9 cellular contexts compared by ENCODE assay signal in the genomic region with DNA sequence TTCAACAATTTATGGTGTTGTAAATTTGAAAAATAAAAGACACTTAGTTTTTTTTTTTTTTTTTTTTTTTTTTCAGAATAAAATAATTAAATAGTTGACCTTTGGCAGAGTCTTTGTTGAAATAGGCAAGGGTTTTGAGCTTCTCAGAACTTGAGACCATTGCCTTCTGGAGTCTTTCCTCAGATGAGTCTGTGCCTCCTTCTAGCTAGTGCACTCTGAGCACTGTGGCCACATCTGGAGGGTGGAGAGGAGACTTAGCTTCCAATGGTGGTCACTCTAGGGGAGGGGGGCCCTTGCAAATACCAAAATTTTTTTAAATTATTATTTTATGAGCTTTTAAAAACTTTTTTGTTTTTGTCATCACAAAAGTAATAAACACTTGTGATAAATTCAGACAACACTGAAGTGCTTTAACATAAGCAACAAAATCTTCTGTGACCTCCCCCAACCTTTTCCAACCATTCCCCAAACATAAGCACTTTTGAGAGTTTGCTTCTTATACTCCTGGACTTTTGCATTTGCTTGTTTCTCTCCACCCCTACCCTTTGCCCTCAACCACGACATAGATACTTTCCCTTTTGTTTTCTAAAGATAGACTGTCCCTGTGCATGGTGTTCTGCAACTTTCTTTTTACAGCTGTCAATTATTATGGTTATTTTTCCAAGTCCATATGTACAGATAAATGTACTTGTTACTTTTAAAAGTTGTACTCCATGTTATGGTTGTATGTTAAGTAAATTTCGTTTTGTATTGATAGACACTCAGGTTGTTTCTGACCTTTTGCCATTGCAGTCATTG. TPM values are rescaled to one million over a fixed set of nuclear protein-coding genes. Genes with fewer than 3 reads are reported as not detected.
DNase-seq lines count a peak whose midpoint lies in the region; ATAC-seq lines count a peak whose summit lies in the region.
"Had no signal": no experiment of that assay in that cellular context is flagged by ENCODE, and none has a peak within 500 bp of the region (broad histone marks: within the 10 kb centered on the region; RNA-seq: fewer than 3 reads in every experiment).

No MANE protein-coding gene starts in this region.

- H3K36me3 ChIP-seq in mesendoderm (ENCODE audit: control insufficient read depth, insufficient read depth, low read length), result no peaks in the 10 kb centered on the region

- no peak overlapping the region for H2BK120ac ChIP-seq in mesendoderm (ENCODE audit: low read depth, low read length)

- no peak overlapping the region for H4K8ac ChIP-seq in mesendoderm (ENCODE audit: low read depth, low read length)

- H3K27me3 Mint-ChIP-seq in activated naive CD4-positive, alpha-beta T cell treated with anti-CD3 and anti-CD28 coated beads, Interleukin-2, amount 50 U/mL, for 24 hours, result no peaks in the 10 kb centered on the region
- no peaks in the 10 kb centered on the region for H3K27me3 Mint-ChIP-seq in activated CD4-positive, alpha-beta memory T cell treated with anti-CD3 and anti-CD28 coated beads, Interleukin-2, amount 10 ng/mL, durations not matched to agents 7 days and 5 days
- no peaks in the 10 kb centered on the region for H3K27me3 Mint-ChIP-seq in stimulated activated naive CD8-positive, alpha-beta T cell treated with anti-CD3 and anti-CD28 coated beads, Interleukin-15, Interleukin-2, amounts not matched to agents 100 ng/mL and 50 ng/mL, for 24 hours

- H3K27ac Mint-ChIP-seq in activated naive CD4-positive, alpha-beta T cell treated with anti-CD3 and anti-CD28 coated beads, Interleukin-2, amount 50 U/mL, for 24 hours, result peak overlapping the region; percentile 56
- H3K27ac Mint-ChIP-seq in activated CD4-positive, alpha-beta memory T cell treated with anti-CD3 and anti-CD28 coated beads, Interleukin-2, amount 10 ng/mL, durations not matched to agents 7 days and 5 days, result peak overlapping the region; percentile 22
- H3K27ac Mint-ChIP-seq in stimulated activated naive CD8-positive, alpha-beta T cell treated with anti-CD3 and anti-CD28 coated beads, Interleukin-15, Interleukin-2, amounts not matched to agents 100 ng/mL and 50 ng/mL, for 24 hours, result peak overlapping the region; percentile 83

- no peaks in the 10 kb centered on the region for H3K36me3 Mint-ChIP-seq in activated naive CD4-positive, alpha-beta T cell treated with anti-CD3 and anti-CD28 coated beads, Interleukin-2, amount 50 U/mL, for 24 hours
- peaks cover 14% of the 10 kb centered on the region for H3K36me3 Mint-ChIP-seq in activated CD4-positive, alpha-beta memory T cell treated with anti-CD3 and anti-CD28 coated beads, Interleukin-2, amount 10 ng/mL, durations not matched to agents 7 days and 5 days (ENCODE audit: low read depth)
- H3K36me3 Mint-ChIP-seq in stimulated activated naive CD8-positive, alpha-beta T cell treated with anti-CD3 and anti-CD28 coated beads, Interleukin-15, Interleukin-2, amounts not matched to agents 100 ng/mL and 50 ng/mL, for 24 hours (ENCODE audit: low read depth), result peaks cover 22% of the 10 kb centered on the region

- CTCF ChIA-PET in activated CD4-positive, alpha-beta memory T cell treated with anti-CD3 and anti-CD28 coated beads, Interleukin-2, amount 10 ng/mL, durations not matched to agents 7 days and 5 days (lab: Charles Lee), result interaction anchor here (0.7 to 4.3 kb wide), 6 partner anchors 11 to 1721 kb away, joined by 3 to 35 read pairs (median 4); no protein-coding TSS in a partner anchor

- H3K27ac ChIP-seq in mesendoderm (ENCODE audit: low read depth, low read length), result no peak overlapping the region

- H4K5ac ChIP-seq in mesendoderm (ENCODE audit: low read length), result no peak overlapping the region

- peak overlapping the region; percentile 31 for H3K4me3 Mint-ChIP-seq in activated naive CD4-positive, alpha-beta T cell treated with anti-CD3 and anti-CD28 coated beads, Interleukin-2, amount 50 U/mL, for 24 hours
- H3K4me3 Mint-ChIP-seq in activated CD4-positive, alpha-beta memory T cell treated with anti-CD3 and anti-CD28 coated beads, Interleukin-2, amount 10 ng/mL, durations not matched to agents 7 days and 5 days, result peak overlapping the region; percentile 25
- peak overlapping the region; percentile 73 for H3K4me3 Mint-ChIP-seq in stimulated activated naive CD8-positive, alpha-beta T cell treated with anti-CD3 and anti-CD28 coated beads, Interleukin-15, Interleukin-2, amounts not matched to agents 100 ng/mL and 50 ng/mL, for 24 hours

- peak; percentile 64 for ATAC-seq in HG02884 (IDR thresholded peaks at IDR 0.05; ENCODE audit: unreplicated experiment)

- no CpG with 5 or more reads among the region's 2 CpGs for WGBS in mesendoderm (ENCODE audit: extremely low coverage, insufficient coverage, low lambda C conversion rate)

- no peaks in the 10 kb centered on the region for H3K4me1 ChIP-seq in mesendoderm (ENCODE audit: control insufficient read depth, low read depth, low read length)

- H3K4me3 ChIP-seq in mesendoderm (ENCODE audit: low read length), result no peak overlapping the region

- no peak overlapping the region for H3K23ac ChIP-seq in mesendoderm (ENCODE audit: low read length)

- no peaks in the 10 kb centered on the region for H3K79me1 ChIP-seq in mesendoderm (ENCODE audit: low read length)

- peaks cover 71% of the 10 kb centered on the region for H3K4me1 Mint-ChIP-seq in activated naive CD4-positive, alpha-beta T cell treated with anti-CD3 and anti-CD28 coated beads, Interleukin-2, amount 50 U/mL, for 24 hours
- peaks cover 28% of the 10 kb centered on the region for H3K4me1 Mint-ChIP-seq in activated CD4-positive, alpha-beta memory T cell treated with anti-CD3 and anti-CD28 coated beads, Interleukin-2, amount 10 ng/mL, durations not matched to agents 7 days and 5 days
- H3K4me1 Mint-ChIP-seq in stimulated activated naive CD8-positive, alpha-beta T cell treated with anti-CD3 and anti-CD28 coated beads, Interleukin-15, Interleukin-2, amounts not matched to agents 100 ng/mL and 50 ng/mL, for 24 hours (ENCODE audit: low read depth), result peaks cover 80% of the 10 kb centered on the region

- POLR2A ChIA-PET in activated CD4-positive, alpha-beta memory T cell treated with anti-CD3 and anti-CD28 coated beads, Interleukin-2, amount 10 ng/mL, durations not matched to agents 7 days and 5 days (lab: Charles Lee), result interaction anchor here (1.2 to 1.7 kb wide), 2 partner anchors 22 to 40 kb away, joined by 3 to 6 read pairs; no protein-coding TSS in a partner anchor

- H2AK5ac ChIP-seq in mesendoderm (ENCODE audit: low read length), result no peak overlapping the region

- no peak overlapping the region for H3K4ac ChIP-seq in mesendoderm (ENCODE audit: low read depth, low read length)

- no peak overlapping the region for H2BK5ac ChIP-seq in mesendoderm (ENCODE audit: low read length)

- no peaks in the 10 kb centered on the region for H3K79me2 ChIP-seq in mesendoderm (ENCODE audit: control insufficient read depth, insufficient read depth, low read length)

- no peak overlapping the region for H3K18ac ChIP-seq in mesendoderm (ENCODE audit: low read length)

- no peaks in the 10 kb centered on the region for H3K9me3 Mint-ChIP-seq in activated naive CD4-positive, alpha-beta T cell treated with anti-CD3 and anti-CD28 coated beads, Interleukin-2, amount 50 U/mL, for 24 hours
- no peaks in the 10 kb centered on the region for H3K9me3 Mint-ChIP-seq in activated CD4-positive, alpha-beta memory T cell treated with anti-CD3 and anti-CD28 coated beads, Interleukin-2, amount 10 ng/mL, durations not matched to agents 7 days and 5 days
- H3K9me3 Mint-ChIP-seq in stimulated activated naive CD8-positive, alpha-beta T cell treated with anti-CD3 and anti-CD28 coated beads, Interleukin-15, Interleukin-2, amounts not matched to agents 100 ng/mL and 50 ng/mL, for 24 hours, result no peaks in the 10 kb centered on the region

- no peak overlapping the region for H3K4me2 ChIP-seq in mesendoderm (ENCODE audit: low read length)

- no peak overlapping the region for H2BK15ac ChIP-seq in mesendoderm (replicated peaks; ENCODE audit: low read depth)

- no peaks in the 10 kb centered on the region for H3K27me3 ChIP-seq in mesendoderm (ENCODE audit: insufficient read depth, low read length, poor library complexity)

- no peak overlapping the region for H3K56ac ChIP-seq in mesendoderm (ENCODE audit: low read length)

- no peak overlapping the region for H3K9ac ChIP-seq in mesendoderm (ENCODE audit: low read length)

- DNase-seq in activated naive CD4-positive, alpha-beta T cell (lab: John Stamatoyannopoulos, UW), result no peak
- no peak for DNase-seq in activated CD4-positive, alpha-beta memory T cell treated with anti-CD3 and anti-CD28 coated beads, Interleukin-2, amount 10 ng/mL, durations not matched to agents 7 days and 5 days
- no peak for DNase-seq in mesendoderm
- no peak for DNase-seq in GDM1 (lab: John Stamatoyannopoulos, UW)
- DNase-seq in KG1 (lab: John Stamatoyannopoulos, UW), result no peak
- DNase-seq: activated CD4-positive, alpha-beta T cell treated with anti-CD3 and anti-CD28 coated beads, Interleukin-2, amount 50 U/mL, for 4 hours had no signal

RNA-seq across cellular contexts. Expression of a gene that starts 41.1 kb away (rescaled TPM):
- 10 to 100 TPM; 36.0 to 41.0 TPM for total RNA-seq in activated CD4-positive, alpha-beta memory T cell treated with anti-CD3 and anti-CD28 coated beads, Interleukin-2, amount 10 ng/mL, durations not matched to agents 7 days and 5 days
- 6.2 TPM for polyA plus RNA-seq in mesendoderm (2013, experiment 1 of 2)
- polyA plus RNA-seq in mesendoderm (2013, experiment 2 of 2), result 5.2 TPM

Comparison
In these comparisons a context has a peak if more than half of its experiments do, and no peak if none do; other contexts are left out.
1. H3K27ac Mint-ChIP-seq: peak in every context shown above with its lines; median percentile 83 in stimulated activated naive CD8-positive, alpha-beta T cell treated with anti-CD3 and anti-CD28 coated beads, Interleukin-15, Interleukin-2, amounts not matched to agents 100 ng/mL and 50 ng/mL, for 24 hours; 56 in activated naive CD4-positive, alpha-beta T cell treated with anti-CD3 and anti-CD28 coated beads, Interleukin-2, amount 50 U/mL, for 24 hours; 22 in activated CD4-positive, alpha-beta memory T cell treated with anti-CD3 and anti-CD28 coated beads, Interleukin-2, amount 10 ng/mL, durations not matched to agents 7 days and 5 days.